18 cellular contexts compared by ENCODE assay signal in genomic region chr19:56116606-56117005, GRCh38. TPM values are rescaled to one million over a fixed set of nuclear protein-coding genes. Genes with fewer than 3 reads are reported as not detected.
DNase-seq lines count a peak whose midpoint lies in the region; ATAC-seq and TF ChIP-seq lines count a peak whose summit lies in the region.
"Had no signal": no experiment of that assay in that cellular context is flagged by ENCODE, and none has a peak within 500 bp of the region (broad histone marks: within the 10 kb centered on the region; RNA-seq: fewer than 3 reads in every experiment).

No MANE protein-coding gene starts in this region.

- TF ChIP-seq CTCF in CD4-positive, alpha-beta T cell (IDR thresholded peaks at IDR 0.05): no peak
- TF ChIP-seq CTCF in H9 (conservative IDR thresholded peaks at IDR 0.05) (no peak), brain (conservative IDR thresholded peaks at IDR 0.05) (no peak)

- H3K4me3 ChIP-seq in neuronal stem cell (ENCODE audit: low read length in 2 of 2): no peak overlapping the region
- H3K4me3 ChIP-seq: heart right ventricle, lung, upper lobe of left lung had no signal

- no peak overlapping the region for H2BK12ac ChIP-seq in H9 (ENCODE audit: insufficient read length, low read depth, low read length)
- H2BK12ac ChIP-seq in neuronal stem cell (ENCODE audit: low read length): peak overlapping the region; percentile 58

- no peak for ATAC-seq in CD4-positive, alpha-beta T cell (ENCODE audit: poor library complexity)
- ATAC-seq in HG02678 (IDR thresholded peaks at IDR 0.05; ENCODE audit: unreplicated experiment): no peak
- ATAC-seq: heart right ventricle; stimulated activated naive CD8-positive, alpha-beta T cell treated with anti-CD3 and anti-CD28 coated beads, Interleukin-15, amount 100 ng/mL, for 72 hours had no signal

- no peak overlapping the region for H3T11ph ChIP-seq in H9 (ENCODE audit: low read length)

- POLR2A ChIA-PET in CD4-positive, alpha-beta T cell (lab: Charles Lee): no interaction called here

- no peak overlapping the region for H2BK20ac ChIP-seq in H9 (ENCODE audit: low read depth, low read length, poor library complexity, severe bottlenecking)

- H3K4me1 ChIP-seq in H9 (ENCODE audit: insufficient read depth, low read length): peaks cover 7% of the 10 kb centered on the region
- peaks cover 12 to 26% of the 10 kb centered on the region in 2 donors for H3K4me1 ChIP-seq in neuronal stem cell (ENCODE audit: control insufficient read depth in 2 of 2, insufficient read depth in 1 of 2, low read depth in 1 of 2, low read length in 2 of 2)

- H3K4ac ChIP-seq in H9 (ENCODE audit: low read depth, low read length): no peak overlapping the region
- H3K4ac ChIP-seq in neuronal stem cell (ENCODE audit: low read length): peak overlapping the region; percentile 53

- H4K91ac ChIP-seq in H9 (ENCODE audit: insufficient read length, low read depth, low read length) (no peak overlapping the region), neuronal stem cell (ENCODE audit: low read depth, low read length, poor library complexity) (no peak overlapping the region)

- H4K8ac ChIP-seq in H9 (replicated peaks; ENCODE audit: insufficient read length, low read depth, low read length): no peak overlapping the region
- H4K8ac ChIP-seq in neuronal stem cell (ENCODE audit: low read depth, low read length): peak overlapping the region; percentile 23

- H3K18ac ChIP-seq in H9 (ENCODE audit: insufficient read length, low read depth, low read length) (no peak overlapping the region), neuronal stem cell (ENCODE audit: low read length) (peak overlapping the region; percentile 28)

- no peak overlapping the region for H2AFZ ChIP-seq in H9 (ENCODE audit: low read length)
- H2AFZ ChIP-seq in neuronal stem cell (ENCODE audit: low read length): no peak overlapping the region

- no peaks in the 10 kb centered on the region for H3K9me3 Mint-ChIP-seq in CD4-positive, alpha-beta T cell
- H3K9me3 Mint-ChIP-seq in H9 (no peaks in the 10 kb centered on the region; a peak in 1 of 5 replicates), brain (no peaks in the 10 kb centered on the region)
- H3K9me3 Mint-ChIP-seq: activated naive CD4-positive, alpha-beta T cell treated with anti-CD3 and anti-CD28 coated beads for 36 hours; stimulated activated naive CD8-positive, alpha-beta T cell treated with anti-CD3 and anti-CD28 coated beads, Interleukin-15, amount 100 ng/mL, for 72 hours had no signal

- H3K9ac ChIP-seq in H9 (ENCODE audit: extremely low read depth, insufficient read length, low read length) (peak overlapping the region; percentile 10), neuronal stem cell (ENCODE audit: low read depth, low read length, poor library complexity) (no peak overlapping the region)

- CTCF ChIA-PET in CD4-positive, alpha-beta T cell (lab: Charles Lee): no interaction called here

- H4K5ac ChIP-seq in H9 (ENCODE audit: insufficient read length, low read depth, low read length): no peak overlapping the region

- WGBS in H9 (ENCODE audit: extremely low coverage, insufficient read length, low lambda C conversion rate): no CpG with 5 or more reads among the region's 6 CpGs
- WGBS in neuronal stem cell (ENCODE audit: extremely low coverage in 2 of 2, insufficient read length in 2 of 2, insufficient replicate concordance in 1 of 2), 2 donors: no CpG with 5 or more reads among the region's 6 CpGs

- H2BK120ac ChIP-seq in H9 (ENCODE audit: low read depth, low read length, poor library complexity, severe bottlenecking): no peak overlapping the region
- H2BK120ac ChIP-seq in neuronal stem cell (ENCODE audit: low read depth, low read length): no peak overlapping the region

- no peak overlapping the region for H3K56ac ChIP-seq in H9 (ENCODE audit: insufficient read length, low read depth, low read length)

- H3K36me3 ChIP-seq in neuronal stem cell (replicated peaks in 1 of 2; ENCODE audit: control insufficient read depth in 2 of 2, insufficient read depth in 2 of 2, low read length in 2 of 2): peaks cover 13 to 40% of the 10 kb centered on the region in 2 donors

- intact Hi-C loops in CD4-positive, alpha-beta T cell (cut with DNase I, micrococcal nuclease): no loop called here

- H2BK5ac ChIP-seq in H9 (ENCODE audit: insufficient read length, low read length): no peak overlapping the region
- H2BK5ac ChIP-seq in neuronal stem cell (ENCODE audit: low read length): peak overlapping the region; percentile 53

- H3K79me1 ChIP-seq in H9 (ENCODE audit: insufficient read depth, low read depth, low read length, poor library complexity, severe bottlenecking) (peaks cover 8% of the 10 kb centered on the region), neuronal stem cell (ENCODE audit: low read depth, low read length) (peaks cover 51% of the 10 kb centered on the region)

- peaks cover 74% of the 10 kb centered on the region for H3K4me1 Mint-ChIP-seq in CD4-positive, alpha-beta T cell (ENCODE audit: low read depth)
- peaks cover 53 to 60% of the 10 kb centered on the region in 2 experiments for H3K4me1 Mint-ChIP-seq in H9
- peaks cover 60% of the 10 kb centered on the region for H3K4me1 Mint-ChIP-seq in brain

- peaks cover 7% of the 10 kb centered on the region for H3K23me2 ChIP-seq in H9 (ENCODE audit: insufficient read length, low read depth, low read length, poor library complexity, severe bottlenecking)

- no peak for DNase-seq in CD4-positive, alpha-beta T cell
- DNase-seq in H9 (no peak), neuronal stem cell (ENCODE audit: low spot score) (no peak), SHP77 (lab: John Stamatoyannopoulos, UW) (no peak)
- no peak for DNase-seq in effector CD8-positive, alpha-beta T cell (lab: John Stamatoyannopoulos, UW)
- DNase-seq: activated CD4-positive, alpha-beta T cell treated with anti-CD3 and anti-CD28 coated beads, Interleukin-2, amount 50 U/mL, for 48 hours; activated naive CD4-positive, alpha-beta T cell treated with anti-CD3 and anti-CD28 coated beads for 36 hours; activated T-cell treated with anti-CD3 and anti-CD28 coated beads for 4 hours; heart right ventricle; stimulated activated CD4-positive, alpha-beta T cell treated with anti-CD3 and anti-CD28 coated beads, Interleukin-2, amount 100 ng/mL, for 24 hours; stimulated activated naive CD8-positive, alpha-beta T cell treated with anti-CD3 and anti-CD28 coated beads, Interleukin-15, amount 100 ng/mL, for 72 hours; upper lobe of left lung had no signal

- no peak overlapping the region for H3K27ac Mint-ChIP-seq in CD4-positive, alpha-beta T cell
- peak overlapping the region; percentile 25 to 63 (median 48); a peak in 4 of 7 replicates for H3K27ac Mint-ChIP-seq in H9
- peak overlapping the region in 3 of 5 experiments; percentile 5 to 61 (median 36) for H3K27ac Mint-ChIP-seq in brain
- H3K27ac Mint-ChIP-seq: activated naive CD4-positive, alpha-beta T cell treated with anti-CD3 and anti-CD28 coated beads for 36 hours; stimulated activated naive CD8-positive, alpha-beta T cell treated with anti-CD3 and anti-CD28 coated beads, Interleukin-15, amount 100 ng/mL, for 72 hours had no signal

- H2AK5ac ChIP-seq in H9 (ENCODE audit: insufficient read length, low read length): no peak overlapping the region
- H2AK5ac ChIP-seq in neuronal stem cell (ENCODE audit: low read depth, low read length): no peak overlapping the region

- peaks cover 11% of the 10 kb centered on the region for H3K36me3 Mint-ChIP-seq in CD4-positive, alpha-beta T cell (ENCODE audit: low read depth)
- H3K36me3 Mint-ChIP-seq in H9 (ENCODE audit: insufficient read depth in 1 of 3, low read depth in 3 of 3) (peaks cover 8 to 16% (median 11%) of the 10 kb centered on the region in 3 experiments; a peak in 6 of 7 replicates), brain (peaks cover 3% of the 10 kb centered on the region)

- no peaks in the 10 kb centered on the region for H3K27me3 Mint-ChIP-seq in CD4-positive, alpha-beta T cell
- H3K27me3 Mint-ChIP-seq in H9 (ENCODE audit: low read depth) (no peaks in the 10 kb centered on the region; the same call in 1 of the 2 replicates), brain (no peaks in the 10 kb centered on the region)
- H3K27me3 Mint-ChIP-seq: stimulated activated naive CD8-positive, alpha-beta T cell treated with anti-CD3 and anti-CD28 coated beads, Interleukin-15, amount 100 ng/mL, for 72 hours had no signal

- H3K9me3 ChIP-seq in CD4-positive, alpha-beta T cell (ENCODE audit: control insufficient read depth, low read length): no peaks in the 10 kb centered on the region
- no peaks in the 10 kb centered on the region for H3K9me3 ChIP-seq in H9 (ENCODE audit: control insufficient read depth, low read depth, low read length)
- H3K9me3 ChIP-seq in neuronal stem cell (replicated peaks in 1 of 2; ENCODE audit: control insufficient read depth in 2 of 2, insufficient read depth in 1 of 2, low read depth in 1 of 2, low read length in 2 of 2): no peaks in the 10 kb centered on the region
- H3K9me3 ChIP-seq: heart right ventricle, upper lobe of left lung had no signal

- no peaks in the 10 kb centered on the region for H4K20me1 ChIP-seq in H9 (ENCODE audit: control insufficient read depth, insufficient read depth, insufficient read length)

- no peak overlapping the region for H3K23ac ChIP-seq in H9 (ENCODE audit: insufficient read length, low read depth, low read length)
- no peak overlapping the region for H3K23ac ChIP-seq in neuronal stem cell (ENCODE audit: low read depth, low read length, poor library complexity)

- no peak overlapping the region for H3K14ac ChIP-seq in H9 (ENCODE audit: insufficient read depth, low read length)
- no peak overlapping the region for H3K14ac ChIP-seq in neuronal stem cell (ENCODE audit: low read length)

- H3K79me2 ChIP-seq in H9 (ENCODE audit: insufficient read depth, low read length): peaks cover 76% of the 10 kb centered on the region

- H3K4me2 ChIP-seq in H9 (ENCODE audit: insufficient read depth, insufficient read length, low read length): no peak overlapping the region
- no peak overlapping the region for H3K4me2 ChIP-seq in neuronal stem cell (ENCODE audit: insufficient read depth, low read length, poor library complexity, severe bottlenecking)

- H3K27ac ChIP-seq in CD4-positive, alpha-beta T cell (ENCODE audit: low read depth, low read length): peak overlapping the region; percentile 2
- H3K27ac ChIP-seq in H9 (ENCODE audit: insufficient read length, low read depth, low read length) (no peak overlapping the region), neuronal stem cell (replicated peaks; ENCODE audit: low read length) (no peak overlapping the region)

- H3K27me3 ChIP-seq in CD4-positive, alpha-beta T cell (ENCODE audit: control insufficient read depth, insufficient read depth, low read length): no peaks in the 10 kb centered on the region
- H3K27me3 ChIP-seq in H9 (ENCODE audit: insufficient read depth, low read length): no peaks in the 10 kb centered on the region
- H3K27me3 ChIP-seq in neuronal stem cell (ENCODE audit: control insufficient read depth in 3 of 3, insufficient read depth in 3 of 3, low read depth in 1 of 3, low read length in 3 of 3): no peaks in the 10 kb centered on the region
- H3K27me3 ChIP-seq: heart right ventricle, upper lobe of left lung had no signal

- peak overlapping the region; percentile 46 for H3K4me3 Mint-ChIP-seq in CD4-positive, alpha-beta T cell
- no peak overlapping the region; a peak in 1 of 5 replicates for H3K4me3 Mint-ChIP-seq in H9
- H3K4me3 Mint-ChIP-seq in brain: peak overlapping the region in 1 of 5 experiments; percentile 26
- H3K4me3 Mint-ChIP-seq: activated naive CD4-positive, alpha-beta T cell treated with anti-CD3 and anti-CD28 coated beads for 36 hours; stimulated activated naive CD8-positive, alpha-beta T cell treated with anti-CD3 and anti-CD28 coated beads, Interleukin-15, amount 100 ng/mL, for 72 hours had no signal

- H2BK15ac ChIP-seq in H9 (ENCODE audit: low read depth, low read length) (no peak overlapping the region), neuronal stem cell (ENCODE audit: low read length) (no peak overlapping the region)

RNA-seq across cellular contexts. Expression of gene ZNF787, which starts 4.5 kb away (rescaled TPM):
- total RNA-seq in CD4-positive, alpha-beta T cell: 10 to 100 TPM; 11.4 to 11.5 TPM
- total RNA-seq in H9 (2021): 54.6 and 55.8 TPM in 2 replicates
- 30.6 TPM for polyA plus RNA-seq in brain (ENCODE audit: insufficient read depth, low read depth, low replicate concordance)
- polyA plus RNA-seq in neuronal stem cell (2013, experiment 1 of 2): 37.4 TPM
- polyA plus RNA-seq in neuronal stem cell (2013, experiment 2 of 2): 36.2 TPM

RNA-seq across cellular contexts. Expression of gene ZNF444, which starts 24.5 kb away (rescaled TPM):
- 10 to 100 TPM; 13.5 TPM for total RNA-seq in CD4-positive, alpha-beta T cell
- 48.8 and 49.7 TPM in 2 replicates for total RNA-seq in H9 (2021)
- polyA plus RNA-seq in brain (ENCODE audit: insufficient read depth, low read depth, low replicate concordance): 39.9 TPM
- 37.6 TPM for polyA plus RNA-seq in neuronal stem cell (2013, experiment 1 of 2)
- 37.2 TPM for polyA plus RNA-seq in neuronal stem cell (2013, experiment 2 of 2)

RNA-seq across cellular contexts. Expression of gene GALP, which starts 59.2 kb away (rescaled TPM):
- total RNA-seq in CD4-positive, alpha-beta T cell: not detected
- total RNA-seq in H9 (2021): not detected in 2 replicates
- polyA plus RNA-seq in brain (ENCODE audit: insufficient read depth, low read depth, low replicate concordance): not detected
- polyA plus RNA-seq in neuronal stem cell (2013, experiment 1 of 2): 6.7 TPM
- polyA plus RNA-seq in neuronal stem cell (2013, experiment 2 of 2): 19.4 TPM
- total RNA-seq: activated naive CD4-positive, alpha-beta T cell treated with anti-CD3 and anti-CD28 coated beads for 36 hours; cerebellum; heart right ventricle; lung; myocyte; posterior vena cava; upper lobe of left lung had no signal
- polyA plus RNA-seq: heart right ventricle, lung had no signal
